In genomic region chr13:58134012-58134411, GRCh38 we compare ENCODE assay signal across 21 cellular contexts.
"Had no signal": no experiment of that assay in that cellular context is flagged by ENCODE, and none has a peak within 500 bp of the region (broad histone marks: within the 10 kb centered on the region; RNA-seq: fewer than 3 reads in every experiment).

No MANE protein-coding gene starts in this region.

- H3K4me3 ChIP-seq: heart left ventricle, left ventricle myocardium inferior, lung, right atrium auricular region, right lobe of liver, smooth muscle cell, tibial nerve, uterus had no signal

- H3K4me1 ChIP-seq: heart left ventricle, left ventricle myocardium inferior, right atrium auricular region, right lobe of liver, tibial nerve, uterus had no signal

- H3K36me3 ChIP-seq: heart left ventricle, left ventricle myocardium inferior, neutrophil, right atrium auricular region, right lobe of liver, tibial nerve, uterus had no signal

- H3K4me2 ChIP-seq: smooth muscle cell had no signal

- DNase-seq: heart left ventricle; immature natural killer cell; left ventricle myocardium inferior; naive thymus-derived CD4-positive, alpha-beta T cell; occipital lobe; right lobe of liver; stimulated activated CD4-positive, alpha-beta T cell treated with anti-CD3 and anti-CD28 coated beads, Interleukin-1b, Interleukin-23, amount 100 ng/mL, for 48 hours; stimulated activated CD4-positive, alpha-beta T cell treated with anti-CD3 and anti-CD28 coated beads, Interleukin-2, amount 100 ng/mL, for 48 hours; stimulated activated CD4-positive, alpha-beta T cell treated with anti-CD3 and anti-CD28 coated beads, Interleukin-4, amount 100 ng/mL, for 4 hours; stimulated activated CD8-positive, alpha-beta memory T cell treated with anti-CD3 and anti-CD28 coated beads, Interleukin-4, amount 100 ng/mL, for 48 hours; stimulated activated naive CD4-positive, alpha-beta T cell treated with Interleukin-2 at 50 U/mL for 16 hours; stimulated activated naive CD8-positive, alpha-beta T cell treated with anti-CD3 and anti-CD28 coated beads, Interleukin-15, amount 100 ng/mL, for 72 hours; substantia nigra; uterus had no signal

- ATAC-seq: heart left ventricle; naive thymus-derived CD4-positive, alpha-beta T cell; natural killer cell treated with Interleukin-12 subunit alpha and Interleukin-12 subunit beta and Interleukin-15 and Interleukin-18, amount 100 ng/mL, for 72 hours; right lobe of liver; stimulated activated memory B cell treated with anti-CD40 and anti-IgM and Interleukin-4, amounts not matched to agents 10 μg/mL and 1 μg/mL and 100 μg/mL, for 72 hours; stimulated activated naive CD8-positive, alpha-beta T cell treated with anti-CD3 and anti-CD28 coated beads, Interleukin-15, amount 100 ng/mL, for 72 hours had no signal

- H3K27me3 ChIP-seq: heart left ventricle, neutrophil, right atrium auricular region, right lobe of liver, tibial nerve, uterus had no signal

- H3K9me3 ChIP-seq: right lobe of liver, uterus had no signal

- H3K27ac ChIP-seq: heart left ventricle, left ventricle myocardium inferior, neutrophil, right atrium auricular region, right lobe of liver, tibial nerve, uterus had no signal
